9 cellular contexts compared by ENCODE assay signal in the genomic region with DNA sequence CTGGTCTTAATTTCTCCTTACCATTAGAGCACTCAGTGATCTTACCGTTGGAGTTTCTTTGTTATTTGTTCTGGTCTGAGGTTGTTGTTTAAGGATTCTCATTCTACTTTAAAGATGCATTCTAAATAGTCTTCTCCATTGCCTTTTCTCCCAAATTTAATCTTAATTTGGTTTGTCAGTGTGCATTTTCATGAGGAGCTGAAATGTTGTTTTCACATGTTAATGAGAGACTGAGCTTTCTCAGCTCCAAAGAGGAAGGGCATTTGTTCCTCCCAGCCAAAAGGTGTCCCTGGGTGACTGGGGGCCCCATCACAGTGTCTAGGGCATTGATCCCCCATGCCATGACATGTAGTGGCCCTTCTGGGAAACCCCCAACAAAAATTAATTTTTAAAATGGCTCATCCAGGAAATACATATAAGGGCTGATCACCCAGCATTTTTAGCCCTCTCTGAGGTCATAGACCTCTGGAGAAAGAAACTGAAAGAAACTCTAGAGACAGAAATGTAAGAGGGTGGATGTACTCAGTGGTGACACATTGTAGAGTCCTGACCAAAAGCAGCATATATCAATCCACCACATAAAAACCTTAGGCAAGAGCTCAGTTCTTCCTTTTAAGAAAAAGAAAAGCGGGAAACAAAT.
DNase-seq lines count a peak whose midpoint lies in the region; ATAC-seq and TF ChIP-seq lines count a peak whose summit lies in the region.
"Had no signal": no experiment of that assay in that cellular context is flagged by ENCODE, and none has a peak within 500 bp of the region (broad histone marks: within the 10 kb centered on the region; RNA-seq: fewer than 3 reads in every experiment).

No MANE protein-coding gene starts in this region.

- in situ Hi-C loops in GM13977 (cut with MboI; ENCODE audit: low pct_unique_long_range_greater_than_20kb, low sequenced_read_pairs, unreplicated experiment) = no loop called here

- H3K9ac ChIP-seq in endodermal cell (ENCODE audit: extremely low read depth, low read length, poor library complexity, severe bottlenecking) = no peak overlapping the region

- DNase-seq in GM13977 (ENCODE audit: low spot score) (peak; percentile 60), endodermal cell (no peak), midbrain (lab: John Stamatoyannopoulos, UW) (no peak), T1000 (lab: John Stamatoyannopoulos, UW) (no peak), WERI-Rb-1 (no peak), left ventricle myocardium superior (no peak)

- no peaks in the 10 kb centered on the region for H3K36me3 ChIP-seq in endodermal cell (ENCODE audit: control insufficient read depth, insufficient read depth, low read length)
- H3K36me3 ChIP-seq in WERI-Rb-1 = no peaks in the 10 kb centered on the region

- H3K4me3 Mint-ChIP-seq in endodermal cell = no peak overlapping the region

- ATAC-seq in GM21423 (IDR thresholded peaks at IDR 0.05; ENCODE audit: unreplicated experiment) = peak; percentile 100
- ATAC-seq in HG03175 (IDR thresholded peaks at IDR 0.05; ENCODE audit: unreplicated experiment) = peak; percentile 100
- no peak for ATAC-seq in left ventricle myocardium superior

- no peaks in the 10 kb centered on the region for H3K27me3 Mint-ChIP-seq in endodermal cell (ENCODE audit: insufficient read depth)

- 90% methylated on average over 2 of the region's 2 CpGs; no CpG with 5 or more reads in 1 of the 2 experiments for WGBS in endodermal cell (ENCODE audit: insufficient coverage in 1 of 2, insufficient read length in 1 of 2), 2 experiments

- H3K4me1 Mint-ChIP-seq in endodermal cell = peaks cover 21% of the 10 kb centered on the region

- intact Hi-C loops in left ventricle myocardium superior (cut with micrococcal nuclease) = no loop called here

- H3K4me1 ChIP-seq in endodermal cell (ENCODE audit: control insufficient read depth, insufficient read depth, low read length) = peaks cover 3% of the 10 kb centered on the region

- H3K9me3 ChIP-seq in endodermal cell (ENCODE audit: control insufficient read depth, low read length) (peaks cover 83% of the 10 kb centered on the region), WERI-Rb-1 (ENCODE audit: severe bottlenecking) (peaks cover 5% of the 10 kb centered on the region)

- H3K9me3 Mint-ChIP-seq in endodermal cell = peaks cover 59% of the 10 kb centered on the region

- no peaks in the 10 kb centered on the region for H3K27me3 ChIP-seq in endodermal cell (ENCODE audit: control insufficient read depth, insufficient read depth, low read length, poor library complexity, severe bottlenecking)
- H3K27me3 ChIP-seq in WERI-Rb-1 (ENCODE audit: insufficient read depth, low read depth, severe bottlenecking) = no peaks in the 10 kb centered on the region

- no peak for TF ChIP-seq CTCF in GM13977 (IDR thresholded peaks at IDR 0.05; ENCODE audit: extremely low read depth, insufficient read depth, missing control alignments)
- TF ChIP-seq CTCF in endodermal cell (conservative IDR thresholded peaks at IDR 0.05) = no peak
- TF ChIP-seq CTCF in WERI-Rb-1 (IDR thresholded peaks at IDR 0.05; ENCODE audit: low read depth, low read length) = no peak

- H3K27ac ChIP-seq in endodermal cell (ENCODE audit: low read depth, low read length) = no peak overlapping the region
- no peak overlapping the region for H3K27ac ChIP-seq in WERI-Rb-1

- H3K4me3 ChIP-seq in endodermal cell (ENCODE audit: low read length) (peak overlapping the region; percentile 23), WERI-Rb-1 (ENCODE audit: low read depth, low read length) (no peak overlapping the region)
- H3K4me3 ChIP-seq: lung had no signal

- H3K27ac Mint-ChIP-seq in endodermal cell = peak overlapping the region; percentile 47

- peaks cover 14% of the 10 kb centered on the region for H3K36me3 Mint-ChIP-seq in endodermal cell (ENCODE audit: low read depth)
